ENCODE assay signal across 22 cellular contexts in the genomic region with DNA sequence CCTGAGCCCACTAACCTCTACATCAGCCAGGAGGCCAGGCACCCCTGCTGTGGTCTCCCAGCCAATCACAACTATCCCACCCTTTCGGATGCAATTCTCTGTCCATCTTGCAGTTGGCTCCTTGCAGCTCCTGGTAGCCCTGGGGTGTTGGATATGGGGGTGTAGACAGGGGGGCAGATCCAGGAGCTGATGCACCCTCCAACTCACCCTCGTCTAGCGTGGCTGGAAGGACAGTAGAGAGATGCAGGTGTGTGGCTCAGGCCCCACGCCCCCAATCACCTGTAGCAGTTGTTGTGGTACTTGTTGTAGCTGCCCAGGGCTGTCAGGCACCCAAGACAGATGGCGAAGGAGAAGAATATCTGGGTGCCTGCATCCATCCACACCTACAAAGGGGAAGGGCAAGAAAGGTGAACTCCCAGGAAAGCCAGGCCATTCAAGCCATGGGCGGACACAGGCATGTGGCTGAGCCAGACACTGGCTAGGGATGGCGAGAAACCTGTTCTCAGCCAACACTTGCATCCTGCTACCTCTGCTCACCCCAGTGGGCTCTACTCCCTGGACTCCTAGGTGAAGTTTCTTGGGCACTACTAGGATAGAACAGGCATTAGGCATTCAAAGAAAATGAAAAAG. TPM values are rescaled to one million over a fixed set of nuclear protein-coding genes. Genes with fewer than 3 reads are reported as not detected.
DNase-seq lines count a peak whose midpoint lies in the region; ATAC-seq and TF ChIP-seq lines count a peak whose summit lies in the region.
"Had no signal": no experiment of that assay in that cellular context is flagged by ENCODE, and none has a peak within 500 bp of the region (broad histone marks: within the 10 kb centered on the region; RNA-seq: fewer than 3 reads in every experiment).

No MANE protein-coding gene starts in this region.

- H3K79me1 ChIP-seq in neuronal stem cell (ENCODE audit: low read depth, low read length), result no peaks in the 10 kb centered on the region

- WGBS in neuronal stem cell (ENCODE audit: extremely low coverage in 2 of 2, insufficient read length in 2 of 2, insufficient replicate concordance in 1 of 2), 2 donors, result no CpG with 5 or more reads among the region's 7 CpGs
- WGBS in thyroid gland, 2 donors, result 90 to 99% methylated on average over 7 of the region's 7 CpGs

- no peaks in the 10 kb centered on the region for H3K4me1 Mint-ChIP-seq in activated CD8-positive, alpha-beta memory T cell treated with anti-CD3 and anti-CD28 coated beads, Interleukin-2, amount 10 ng/mL, durations not matched to agents 7 days and 5 days

- H3K4me3 Mint-ChIP-seq in activated CD8-positive, alpha-beta memory T cell treated with anti-CD3 and anti-CD28 coated beads, Interleukin-2, amount 10 ng/mL, durations not matched to agents 7 days and 5 days, result no peak overlapping the region
- H3K4me3 Mint-ChIP-seq: CD8-positive, alpha-beta T cell had no signal

- H3K36me3 ChIP-seq in neuronal stem cell (replicated peaks in 1 of 2; ENCODE audit: control insufficient read depth in 2 of 2, insufficient read depth in 2 of 2, low read length in 2 of 2) (no peaks in the 10 kb centered on the region), thyroid gland (no peaks in the 10 kb centered on the region)
- H3K36me3 ChIP-seq: BLaER1 treated with 17β-estradiol and CSF1 and Interleukin-3, amounts not matched to agents 10 nM and 100 nM had no signal

- no peak overlapping the region for H2BK12ac ChIP-seq in neuronal stem cell (ENCODE audit: low read length)

- no peak overlapping the region for H2AFZ ChIP-seq in neuronal stem cell (ENCODE audit: low read length)

- no peaks in the 10 kb centered on the region for H3K9me3 Mint-ChIP-seq in activated CD8-positive, alpha-beta memory T cell treated with anti-CD3 and anti-CD28 coated beads, Interleukin-2, amount 10 ng/mL, durations not matched to agents 7 days and 5 days (ENCODE audit: low read depth)
- H3K9me3 Mint-ChIP-seq: CD8-positive, alpha-beta T cell had no signal

- H2BK5ac ChIP-seq in neuronal stem cell (ENCODE audit: low read length), result no peak overlapping the region

- intact Hi-C loops in thyroid gland (cut with DNase I), result no loop called here

- H4K91ac ChIP-seq in neuronal stem cell (ENCODE audit: low read depth, low read length, poor library complexity), result no peak overlapping the region

- H3K14ac ChIP-seq in neuronal stem cell (ENCODE audit: low read length), result no peak overlapping the region

- no peak overlapping the region for H3K23ac ChIP-seq in neuronal stem cell (ENCODE audit: low read depth, low read length, poor library complexity)

- H3K27me3 ChIP-seq in neuronal stem cell (ENCODE audit: control insufficient read depth in 3 of 3, insufficient read depth in 3 of 3, low read depth in 1 of 3, low read length in 3 of 3) (peaks cover 0 to 81% (median 0%) of the 10 kb centered on the region in 3 experiments), thyroid gland (no peaks in the 10 kb centered on the region)
- H3K27me3 ChIP-seq: BLaER1 treated with 17β-estradiol and CSF1 and Interleukin-3, amounts not matched to agents 10 nM and 100 nM had no signal

- H3K27ac Mint-ChIP-seq in activated CD8-positive, alpha-beta memory T cell treated with anti-CD3 and anti-CD28 coated beads, Interleukin-2, amount 10 ng/mL, durations not matched to agents 7 days and 5 days, result no peak overlapping the region
- H3K27ac Mint-ChIP-seq: CD8-positive, alpha-beta T cell had no signal

- peak overlapping the region; percentile 31 for H2AK5ac ChIP-seq in neuronal stem cell (ENCODE audit: low read depth, low read length)

- H3K4me3 ChIP-seq in neuronal stem cell (ENCODE audit: low read length in 2 of 2) (no peak overlapping the region), thyroid gland (replicated peaks in 1 of 3) (no peak overlapping the region)
- H3K4me3 ChIP-seq: BLaER1 treated with 17β-estradiol and CSF1 and Interleukin-3, amounts not matched to agents 10 nM and 100 nM had no signal

- H3K9me3 ChIP-seq in neuronal stem cell (replicated peaks in 1 of 2; ENCODE audit: control insufficient read depth in 2 of 2, insufficient read depth in 1 of 2, low read depth in 1 of 2, low read length in 2 of 2) (no peaks in the 10 kb centered on the region), thyroid gland (no peaks in the 10 kb centered on the region)
- H3K9me3 ChIP-seq: BLaER1 treated with 17β-estradiol and CSF1 and Interleukin-3, amounts not matched to agents 10 nM and 100 nM had no signal

- no peak for TF ChIP-seq POLR2A in thyroid gland (IDR thresholded peaks at IDR 0.05)

- CTCF ChIA-PET in activated CD8-positive, alpha-beta memory T cell treated with anti-CD3 and anti-CD28 coated beads, Interleukin-2, amount 10 ng/mL, durations not matched to agents 7 days and 5 days (lab: Charles Lee), result interaction anchor here (1.6 kb wide), 1 partner anchor 8 kb away, joined by 5 read pairs; no protein-coding TSS in a partner anchor

- no peak overlapping the region for H2BK120ac ChIP-seq in neuronal stem cell (ENCODE audit: low read depth, low read length)

- no peak for TF ChIP-seq CTCF in thyroid gland (IDR thresholded peaks at IDR 0.05)

- no peak overlapping the region for H3K9ac ChIP-seq in neuronal stem cell (ENCODE audit: low read depth, low read length, poor library complexity)
- H3K9ac ChIP-seq: BLaER1 treated with 17β-estradiol and CSF1 and Interleukin-3, amounts not matched to agents 10 nM and 100 nM had no signal

- H3K27me3 Mint-ChIP-seq in activated CD8-positive, alpha-beta memory T cell treated with anti-CD3 and anti-CD28 coated beads, Interleukin-2, amount 10 ng/mL, durations not matched to agents 7 days and 5 days, result peaks cover 9% of the 10 kb centered on the region

- H4K8ac ChIP-seq in neuronal stem cell (ENCODE audit: low read depth, low read length), result no peak overlapping the region

- H3K18ac ChIP-seq in neuronal stem cell (ENCODE audit: low read length), result no peak overlapping the region

- H3K36me3 Mint-ChIP-seq in activated CD8-positive, alpha-beta memory T cell treated with anti-CD3 and anti-CD28 coated beads, Interleukin-2, amount 10 ng/mL, durations not matched to agents 7 days and 5 days, result no peaks in the 10 kb centered on the region
- H3K36me3 Mint-ChIP-seq: CD8-positive, alpha-beta T cell had no signal

- H3K4ac ChIP-seq in neuronal stem cell (ENCODE audit: low read length), result no peak overlapping the region

- peak; percentile 42 for DNase-seq in activated CD8-positive, alpha-beta memory T cell treated with anti-CD3 and anti-CD28 coated beads for 24 hours
- no peak for DNase-seq in activated CD8-positive, alpha-beta memory T cell treated with anti-CD3 and anti-CD28 coated beads, Interleukin-2, amount 10 ng/mL, durations not matched to agents 7 days and 5 days
- no peak for DNase-seq in neuronal stem cell (ENCODE audit: low spot score)
- DNase-seq in thyroid gland, result no peak
- DNase-seq in middle frontal gyrus (ENCODE audit: extremely low spot score, low spot score), result no peak
- no peak for DNase-seq in C1 segment of cervical spinal cord (lab: John Stamatoyannopoulos, UW)
- no peak for DNase-seq in AG20443 (ENCODE audit: low spot score)
- DNase-seq: ACHN, GF-D8, Karpas-422, MV-4-11, NCI-H1105 treated with DMSO at 0.1 percent for 48 hours, NCI-H187, NCI-H446 treated with DMSO at 0.1 percent for 48 hours, NCI-H526 treated with DMSO at 0.1 percent for 48 hours had no signal

- H3K4me1 ChIP-seq in neuronal stem cell (ENCODE audit: control insufficient read depth in 2 of 2, insufficient read depth in 1 of 2, low read depth in 1 of 2, low read length in 2 of 2) (peaks cover 3 to 12% of the 10 kb centered on the region in 2 donors), thyroid gland (peaks cover 33 to 42% of the 10 kb centered on the region in 2 donors)

- no peak for ATAC-seq in activated CD8-positive, alpha-beta memory T cell treated with anti-CD3 and anti-CD28 coated beads, Interleukin-2, amount 10 ng/mL, durations not matched to agents 7 days and 5 days
- ATAC-seq: CD8-positive, alpha-beta T cell; Right ventricle myocardium inferior had no signal

- no peak overlapping the region for H3K4me2 ChIP-seq in neuronal stem cell (ENCODE audit: insufficient read depth, low read length, poor library complexity, severe bottlenecking)
- H3K4me2 ChIP-seq: BLaER1 treated with 17β-estradiol and CSF1 and Interleukin-3, amounts not matched to agents 10 nM and 100 nM had no signal

- peak overlapping the region; percentile 12 for H2BK15ac ChIP-seq in neuronal stem cell (ENCODE audit: low read length)

- H3K27ac ChIP-seq in cingulate gyrus (ENCODE audit: low read depth, low read length) (peak overlapping the region; percentile 7), neuronal stem cell (replicated peaks; ENCODE audit: low read length) (no peak overlapping the region), thyroid gland (peak overlapping the region in 2 of 3 donors; percentile 45 to 53)
- H3K27ac ChIP-seq: 22Rv1; BLaER1 treated with 17β-estradiol and CSF1 and Interleukin-3, amounts not matched to agents 10 nM and 100 nM had no signal

RNA-seq across cellular contexts. Expression of a gene that starts 13.4 kb away (rescaled TPM):
- under 1 TPM in 1 of 2 experiments, not detected in 1; 0.33 TPM for total RNA-seq in activated CD8-positive, alpha-beta memory T cell treated with anti-CD3 and anti-CD28 coated beads, Interleukin-2, amount 10 ng/mL, durations not matched to agents 7 days and 5 days
- polyA plus RNA-seq in neuronal stem cell (2013, experiment 1 of 2), result 0.18 TPM
- 0.22 TPM for polyA plus RNA-seq in neuronal stem cell (2013, experiment 2 of 2)
- total RNA-seq in thyroid gland, result 10 to 100 TPM in 3 of 4 donors, 1 to 10 TPM in 1; 9.4 to 27.7 (median 18.3) TPM
- total RNA-seq: CD8-positive, alpha-beta T cell; M059J had no signal

RNA-seq across cellular contexts. Expression of a gene that starts 35.2 kb away (rescaled TPM):
- total RNA-seq in activated CD8-positive, alpha-beta memory T cell treated with anti-CD3 and anti-CD28 coated beads, Interleukin-2, amount 10 ng/mL, durations not matched to agents 7 days and 5 days, result under 1 TPM; 0.35 TPM
- polyA plus RNA-seq in neuronal stem cell (2013, experiment 1 of 2), result 0.08 TPM
- 0.07 TPM for polyA plus RNA-seq in neuronal stem cell (2013, experiment 2 of 2)
- 10 to 100 TPM in 1 of 4 donors, 1 to 10 TPM in 3; 5.0 to 24.9 (median 8.8) TPM for total RNA-seq in thyroid gland
- total RNA-seq: CD8-positive, alpha-beta T cell; H1; M059J had no signal

Comparison
In these comparisons a context has a peak if more than half of its experiments do, and no peak if none do; other contexts are left out.
1. RNA of a gene that starts 13.4 kb away (total RNA-seq): 9.4 to 27.7 TPM in thyroid gland; 0.33 TPM in activated CD8-positive, alpha-beta memory T cell treated with anti-CD3 and anti-CD28 coated beads, Interleukin-2, amount 10 ng/mL, durations not matched to agents 7 days and 5 days; every median in the first group is over 4 times any median in the second.
2. RNA of a gene that starts 35.2 kb away (total RNA-seq): 5.0 to 24.9 TPM in thyroid gland; 0.35 TPM in activated CD8-positive, alpha-beta memory T cell treated with anti-CD3 and anti-CD28 coated beads, Interleukin-2, amount 10 ng/mL, durations not matched to agents 7 days and 5 days; every median in the first group is over 4 times any median in the second.